Comparison of ENCODE assay signal across 21 cellular contexts in the genomic region with DNA sequence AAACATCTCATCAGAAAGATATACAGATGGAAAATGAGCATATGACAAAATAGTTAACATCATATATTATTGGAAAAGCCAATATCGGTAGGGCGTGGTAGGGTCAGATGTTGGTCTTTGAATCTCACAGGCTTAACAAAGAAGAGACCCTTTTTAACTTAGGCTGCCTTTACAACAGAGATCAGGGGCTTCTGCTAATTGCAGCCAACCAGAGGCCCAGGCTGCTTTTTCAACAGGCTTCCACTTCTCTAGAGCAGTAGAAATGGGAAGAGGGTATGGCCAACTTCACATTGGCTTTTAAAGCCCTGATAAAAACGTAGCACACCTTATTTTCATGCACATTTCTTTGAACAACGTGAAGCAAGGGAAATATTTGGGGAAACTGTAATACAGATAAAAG.
"Had no signal": no experiment of that assay in that cellular context is flagged by ENCODE, and none has a peak within 500 bp of the region (broad histone marks: within the 10 kb centered on the region; RNA-seq: fewer than 3 reads in every experiment).

No MANE protein-coding gene starts in this region.

- H3K27ac Mint-ChIP-seq: effector memory CD8-positive, alpha-beta T cell; naive thymus-derived CD8-positive, alpha-beta T cell; nephron progenitor cell; stimulated activated effector memory CD8-positive, alpha-beta T cell treated with anti-CD3 and anti-CD28 coated beads, Interleukin-12 subunit alpha, Interleukin-12 subunit beta, amount 100 ng/mL, for 72 hours had no signal

- H3K4me3 ChIP-seq: left lung, ovary, psoas muscle, sigmoid colon, stomach, thyroid gland, vagina had no signal

- H3K36me3 Mint-ChIP-seq: naive thymus-derived CD8-positive, alpha-beta T cell; stimulated activated effector memory CD8-positive, alpha-beta T cell treated with anti-CD3 and anti-CD28 coated beads, Interleukin-12 subunit alpha, Interleukin-12 subunit beta, amount 100 ng/mL, for 72 hours had no signal

- H3K9me3 ChIP-seq: ovary, psoas muscle, sigmoid colon, thyroid gland, vagina had no signal

- ATAC-seq: effector memory CD8-positive, alpha-beta T cell; left cardiac atrium; left lung; naive thymus-derived CD8-positive, alpha-beta T cell; psoas muscle; right cardiac atrium; stimulated activated effector memory CD8-positive, alpha-beta T cell treated with anti-CD3 and anti-CD28 coated beads, Interleukin-12 subunit alpha, Interleukin-12 subunit beta, amount 100 ng/mL, for 72 hours had no signal

- H3K36me3 ChIP-seq: left lung, ovary, sigmoid colon, stomach, thyroid gland, vagina had no signal

- H3K27ac ChIP-seq: left lung, ovary, psoas muscle, sigmoid colon, stomach, thyroid gland, vagina had no signal

- H3K4me1 ChIP-seq: left lung, psoas muscle, sigmoid colon, stomach, thyroid gland, vagina had no signal

- H3K9me3 Mint-ChIP-seq: nephron progenitor cell had no signal

- DNase-seq: cortex of kidney; effector memory CD8-positive, alpha-beta T cell; hypothalamus; left cardiac atrium; left lung; naive thymus-derived CD8-positive, alpha-beta T cell; nephron progenitor cell; occipital lobe; ovary; posterior cingulate gyrus; psoas muscle; right cardiac atrium; sigmoid colon; stimulated activated CD4-positive, alpha-beta T cell treated with anti-CD3 and anti-CD28 coated beads, Interleukin-2, amount 100 ng/mL, for 24 hours; stimulated activated CD4-positive, alpha-beta T cell treated with anti-CD3 and anti-CD28 coated beads, Interleukin-4, amount 100 ng/mL, for 24 hours; stimulated activated naive CD4-positive, alpha-beta T cell treated with Interleukin-2 at 50 U/mL for 16 hours; stomach; thyroid gland; trophoblast cell had no signal

- H3K4me3 Mint-ChIP-seq: effector memory CD8-positive, alpha-beta T cell; naive thymus-derived CD8-positive, alpha-beta T cell; nephron progenitor cell; stimulated activated effector memory CD8-positive, alpha-beta T cell treated with anti-CD3 and anti-CD28 coated beads, Interleukin-12 subunit alpha, Interleukin-12 subunit beta, amount 100 ng/mL, for 72 hours had no signal

- H3K4me1 Mint-ChIP-seq: naive thymus-derived CD8-positive, alpha-beta T cell; nephron progenitor cell; stimulated activated effector memory CD8-positive, alpha-beta T cell treated with anti-CD3 and anti-CD28 coated beads, Interleukin-12 subunit alpha, Interleukin-12 subunit beta, amount 100 ng/mL, for 72 hours had no signal

- H3K27me3 ChIP-seq: left lung, ovary, sigmoid colon, stomach, thyroid gland, vagina had no signal

- H3K27me3 Mint-ChIP-seq: effector memory CD8-positive, alpha-beta T cell; naive thymus-derived CD8-positive, alpha-beta T cell had no signal
